Comparison of ENCODE assay signal across 14 cellular contexts in genomic region chr7:1889556-1890181, GRCh38.
DNase-seq lines count a peak whose midpoint lies in the region; ATAC-seq, FAIRE-seq and TF ChIP-seq lines count a peak whose summit lies in the region.
"Had no signal": no experiment of that assay in that cellular context is flagged by ENCODE, and none has a peak within 500 bp of the region (broad histone marks: within the 10 kb centered on the region; RNA-seq: fewer than 3 reads in every experiment).

No MANE protein-coding gene starts in this region.

- H3K36me3 ChIP-seq in astrocyte (ENCODE audit: insufficient read depth, low read length) (no peaks in the 10 kb centered on the region), mesenchymal stem cell (ENCODE audit: control insufficient read depth in 1 of 2, insufficient read depth in 2 of 2, low read depth in 1 of 2, low read length in 2 of 2) (peaks cover 21 to 49% of the 10 kb centered on the region in 2 experiments)

- H3K9me3 Mint-ChIP-seq in CD4-positive, alpha-beta T cell = no peaks in the 10 kb centered on the region
- H3K9me3 Mint-ChIP-seq in astrocyte (ENCODE audit: unreplicated experiment) = no peaks in the 10 kb centered on the region

- H3K14ac ChIP-seq in mesenchymal stem cell (ENCODE audit: low read length in 2 of 2) = peak overlapping the region in 1 of 2 experiments; percentile 41

- intact Hi-C loops in CD4-positive, alpha-beta T cell (cut with DNase I, micrococcal nuclease) = loop anchor here (5.0 to 10.0 kb wide), 2 partner anchors 38 to 315 kb away; no protein-coding TSS in a partner anchor

- H3K79me1 ChIP-seq in mesenchymal stem cell (replicated peaks; ENCODE audit: low read length, poor library complexity, severe bottlenecking) = no peaks in the 10 kb centered on the region

- H3K18ac ChIP-seq in mesenchymal stem cell (ENCODE audit: low read depth in 1 of 2, low read length in 2 of 2) = no peak overlapping the region

- DNase-seq in CD4-positive, alpha-beta T cell = peak in 1 of 10 experiments; percentile 42
- DNase-seq in HK-2 (ENCODE audit: unreplicated experiment) (peak; percentile 80), astrocyte (ENCODE audit: low read depth) (peak; percentile 89), mesenchymal stem cell (peak; percentile 39), NCI-H2171 treated with DMSO at 0.1 percent for 48 hours (lab: John Stamatoyannopoulos, UW) (no peak), AML-193 (lab: John Stamatoyannopoulos, UW) (no peak)
- DNase-seq: caudate nucleus; foreskin melanocyte; left cardiac atrium; stimulated activated CD4-positive, alpha-beta T cell treated with anti-CD3 and anti-CD28 coated beads, Interleukin-4, amount 100 ng/mL, for 1 hour had no signal

- no peak overlapping the region for H2BK12ac ChIP-seq in mesenchymal stem cell (ENCODE audit: low read length in 2 of 2)

- H3K4me2 ChIP-seq in astrocyte (ENCODE audit: low read length) (peak overlapping the region; percentile 8), mesenchymal stem cell (ENCODE audit: low read length, poor library complexity, severe bottlenecking) (no peak overlapping the region)

- H2AFZ ChIP-seq in astrocyte (ENCODE audit: low read depth, low read length) = peak overlapping the region; percentile 48
- H2AFZ ChIP-seq in mesenchymal stem cell (ENCODE audit: low read depth, low read length) = no peak overlapping the region
- H2AFZ ChIP-seq: parathyroid adenoma had no signal

- peak overlapping the region; percentile 20 for H3K9ac ChIP-seq in astrocyte (ENCODE audit: low read length)
- no peak overlapping the region for H3K9ac ChIP-seq in mesenchymal stem cell (ENCODE audit: low read length)
- H3K9ac ChIP-seq: parathyroid adenoma had no signal

- H3K27ac ChIP-seq in CD4-positive, alpha-beta T cell (ENCODE audit: low read depth, low read length) = no peak overlapping the region
- peak overlapping the region; percentile 63 for H3K27ac ChIP-seq in astrocyte (ENCODE audit: low read depth, low read length)
- H3K27ac ChIP-seq in mesenchymal stem cell (ENCODE audit: low read length, poor library complexity, severe bottlenecking) = no peak overlapping the region
- H3K27ac ChIP-seq: parathyroid adenoma, thoracic aorta had no signal

- CTCF ChIA-PET in CD4-positive, alpha-beta T cell (lab: Charles Lee) = no interaction called here

- H2BK120ac ChIP-seq in mesenchymal stem cell (ENCODE audit: low read depth, low read length) = no peak overlapping the region

- H3K27ac Mint-ChIP-seq in CD4-positive, alpha-beta T cell = peak overlapping the region; percentile 70
- H3K27ac Mint-ChIP-seq in astrocyte (ENCODE audit: unreplicated experiment) = no peak overlapping the region

- 81% methylated on average over 12 of the region's 12 CpGs for WGBS in mesenchymal stem cell

- no peak overlapping the region for H4K8ac ChIP-seq in mesenchymal stem cell (ENCODE audit: low read length)

- H3K27me3 Mint-ChIP-seq in CD4-positive, alpha-beta T cell = no peaks in the 10 kb centered on the region
- H3K27me3 Mint-ChIP-seq in astrocyte (ENCODE audit: low read depth, unreplicated experiment) = no peaks in the 10 kb centered on the region

- no peak overlapping the region for H3K4ac ChIP-seq in mesenchymal stem cell (ENCODE audit: low read depth in 1 of 2, low read length in 2 of 2)

- H3K23ac ChIP-seq in mesenchymal stem cell (ENCODE audit: low read length in 2 of 2) = no peak overlapping the region

- H3K27me3 ChIP-seq in CD4-positive, alpha-beta T cell (ENCODE audit: control insufficient read depth, insufficient read depth, low read length) = no peaks in the 10 kb centered on the region
- H3K27me3 ChIP-seq in astrocyte (ENCODE audit: insufficient read depth, low read length) = no peaks in the 10 kb centered on the region
- H3K27me3 ChIP-seq in mesenchymal stem cell (ENCODE audit: control insufficient read depth in 1 of 2, insufficient read depth in 1 of 2, low read length in 2 of 2) = no peaks in the 10 kb centered on the region

- no peaks in the 10 kb centered on the region for H3K79me2 ChIP-seq in astrocyte (ENCODE audit: insufficient read depth, low read length)
- H3K79me2 ChIP-seq: parathyroid adenoma had no signal

- H4K91ac ChIP-seq in mesenchymal stem cell (ENCODE audit: low read length) = peak overlapping the region; percentile 22

- peaks cover 13% of the 10 kb centered on the region for H3K4me1 ChIP-seq in astrocyte (ENCODE audit: insufficient read depth, low read length)
- peaks cover 19% of the 10 kb centered on the region for H3K4me1 ChIP-seq in mesenchymal stem cell (ENCODE audit: control insufficient read depth, insufficient read depth, low read depth, low read length)
- H3K4me1 ChIP-seq: parathyroid adenoma had no signal

- H3K4me1 Mint-ChIP-seq in CD4-positive, alpha-beta T cell (ENCODE audit: low read depth) = peaks cover 51% of the 10 kb centered on the region
- H3K4me1 Mint-ChIP-seq in astrocyte (ENCODE audit: low read depth, unreplicated experiment) = peaks cover 5% of the 10 kb centered on the region

- no peak for FAIRE-seq in astrocyte (lab: Jason Lieb, UNC)

- H4K20me1 ChIP-seq in astrocyte (ENCODE audit: insufficient read depth, low read length) = peaks cover 19% of the 10 kb centered on the region

- no peak overlapping the region for H2BK5ac ChIP-seq in mesenchymal stem cell (ENCODE audit: low read depth, low read length, poor library complexity, severe bottlenecking)

- ATAC-seq in CD4-positive, alpha-beta T cell (ENCODE audit: poor library complexity) = peak; percentile 65
- no peak for ATAC-seq in GM21717 (IDR thresholded peaks at IDR 0.05; ENCODE audit: unreplicated experiment)
- ATAC-seq in GM18520 (IDR thresholded peaks at IDR 0.05; ENCODE audit: unreplicated experiment) = no peak
- ATAC-seq: left cardiac atrium had no signal

- H3K9me3 ChIP-seq in CD4-positive, alpha-beta T cell (ENCODE audit: control insufficient read depth, low read length) = no peaks in the 10 kb centered on the region
- H3K9me3 ChIP-seq in astrocyte (ENCODE audit: insufficient read depth, low read depth, low read length) (peaks cover 3% of the 10 kb centered on the region), mesenchymal stem cell (ENCODE audit: control insufficient read depth, low read length) (no peaks in the 10 kb centered on the region)
- H3K9me3 ChIP-seq: thoracic aorta had no signal

- H3K4me3 Mint-ChIP-seq in CD4-positive, alpha-beta T cell = peak overlapping the region; percentile 30
- no peak overlapping the region for H3K4me3 Mint-ChIP-seq in astrocyte (ENCODE audit: unreplicated experiment)

- H3K36me3 Mint-ChIP-seq in CD4-positive, alpha-beta T cell (ENCODE audit: low read depth) = peaks cover 77% of the 10 kb centered on the region
- H3K36me3 Mint-ChIP-seq in astrocyte (ENCODE audit: low read depth, unreplicated experiment) = peaks cover 7% of the 10 kb centered on the region

- H3K4me3 ChIP-seq in astrocyte (ENCODE audit: insufficient read depth, low read depth, low read length) = no peak overlapping the region
- no peak overlapping the region for H3K4me3 ChIP-seq in mesenchymal stem cell (ENCODE audit: insufficient read depth in 1 of 2, low read depth in 1 of 2, low read length in 2 of 2)
- H3K4me3 ChIP-seq: thoracic aorta had no signal

- TF ChIP-seq CTCF in CD4-positive, alpha-beta T cell (IDR thresholded peaks at IDR 0.05) = no peak
- no peak for TF ChIP-seq CTCF in astrocyte (IDR thresholded peaks at IDR 0.05; ENCODE audit: insufficient read depth, low read depth, low read length)

- no peak overlapping the region for H2BK15ac ChIP-seq in mesenchymal stem cell (ENCODE audit: low read depth, poor library complexity, severe bottlenecking)

- POLR2A ChIA-PET in CD4-positive, alpha-beta T cell (lab: Charles Lee) = interaction anchor here (1.4 kb wide), 1 partner anchor 50 kb away, joined by 6 read pairs; no protein-coding TSS in a partner anchor

- no peak overlapping the region for H2AK5ac ChIP-seq in mesenchymal stem cell (ENCODE audit: low read length, severe bottlenecking)

Comparison
In these comparisons a context has a peak if more than half of its experiments do, and no peak if none do; other contexts are left out.
1. DNase-seq: peak in HK-2 (single experiment), astrocyte (single experiment) and mesenchymal stem cell (single experiment); none in NCI-H2171 treated with DMSO at 0.1 percent for 48 hours (single experiment) and AML-193 (0 of 2).